Comparison of ENCODE assay signal across 19 cellular contexts in the genomic region with DNA sequence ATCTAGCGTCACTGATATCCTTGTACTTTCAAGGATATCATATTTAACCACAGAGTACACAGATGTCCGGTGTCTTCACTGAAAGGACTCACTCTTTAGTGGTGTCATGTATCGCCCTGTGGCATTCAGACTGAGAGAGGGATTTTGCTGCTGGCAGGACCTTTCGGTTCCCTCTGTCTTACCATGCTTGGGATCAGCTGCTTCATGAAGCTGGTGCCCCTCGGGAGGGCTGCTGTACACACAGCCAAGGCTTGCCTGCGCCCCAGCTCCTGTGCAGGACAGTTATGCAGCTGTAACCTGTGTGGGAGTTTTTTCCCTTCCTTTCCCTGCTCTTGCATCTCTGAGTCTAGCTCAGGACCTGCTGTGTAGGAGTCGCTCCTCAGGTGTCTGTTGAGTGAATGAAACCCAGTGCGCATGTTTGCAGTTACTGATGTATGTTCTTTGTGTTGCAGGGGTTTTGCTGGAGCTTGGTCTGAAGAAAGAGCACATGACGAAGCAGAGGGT.
DNase-seq lines count a peak whose midpoint lies in the region; ATAC-seq, FAIRE-seq and TF ChIP-seq lines count a peak whose summit lies in the region.
"Had no signal": no experiment of that assay in that cellular context is flagged by ENCODE, and none has a peak within 500 bp of the region (broad histone marks: within the 10 kb centered on the region; RNA-seq: fewer than 3 reads in every experiment).

No MANE protein-coding gene starts in this region.

- DNase-seq in COLO668 (lab: John Stamatoyannopoulos, UW; ENCODE audit: unreplicated experiment) (peak; percentile 34), Kasumi-1 (lab: John Stamatoyannopoulos, UW) (peak; percentile 1 to 4), NCI-H69 (lab: John Stamatoyannopoulos, UW) (peak; percentile 4), kidney (peak; percentile 11)
- no peak for DNase-seq in T-helper 2 cell treated with Interferon-gamma antibody and Interleukin-4, amounts not matched to agents 5 μg/mL and 100 μg/mL, for 36 hours (ENCODE audit: low spot score)
- no peak for DNase-seq in stimulated activated CD8-positive, alpha-beta memory T cell treated with anti-CD3 and anti-CD28 coated beads, Interleukin-4, amount 100 ng/mL, for 48 hours
- DNase-seq: activated CD8-positive, alpha-beta T cell treated with anti-CD3 and anti-CD28 coated beads for 36 hours; activated naive CD8-positive, alpha-beta T cell treated with anti-CD3 and anti-CD28 coated beads, Interleukin-2, amount 50 U/mL, for 24 hours; central memory CD4-positive, alpha-beta T cell; effector memory CD8-positive, alpha-beta T cell; left ventricle myocardium superior; MG63; NCI-H226; stimulated activated CD4-positive, alpha-beta T cell treated with anti-CD3 and anti-CD28 coated beads, Interleukin-12 subunit alpha, Interleukin-12 subunit beta, amount 100 ng/mL, for 4 hours; SW 1271; WERI-Rb-1 had no signal

- ATAC-seq in GM21576 (IDR thresholded peaks at IDR 0.05; ENCODE audit: unreplicated experiment) (no peak), HG03159 (IDR thresholded peaks at IDR 0.05; ENCODE audit: unreplicated experiment) (no peak)
- ATAC-seq: activated CD8-positive, alpha-beta T cell treated with anti-CD3 and anti-CD28 coated beads for 36 hours; activated naive CD8-positive, alpha-beta T cell treated with anti-CD3 and anti-CD28 coated beads, Interleukin-2, amount 50 U/mL, for 24 hours; effector memory CD8-positive, alpha-beta T cell; left ventricle myocardium superior had no signal

- intact Hi-C loops in kidney (cut with DNase I): loop anchor here (10.0 kb wide), 1 partner anchor 863 kb away; no protein-coding TSS in a partner anchor

- no peak overlapping the region for H3K27ac Mint-ChIP-seq in T-helper 2 cell treated with Interferon-gamma antibody and Interleukin-4, amounts not matched to agents 5 μg/mL and 100 μg/mL, for 36 hours
- H3K27ac Mint-ChIP-seq: activated CD8-positive, alpha-beta T cell treated with anti-CD3 and anti-CD28 coated beads for 36 hours; activated naive CD8-positive, alpha-beta T cell treated with anti-CD3 and anti-CD28 coated beads, Interleukin-2, amount 50 U/mL, for 24 hours; activated T-helper 1 cell treated with anti-CD3 and anti-CD28 coated beads, Interleukin-12 subunit alpha, Interleukin-12 subunit beta, Interleukin-2, Interleukin-4 antibody, amounts not matched to agents 30 ng/mL and 10 ng/mL and 1 ng/mL, durations not matched to agents 14 hours and 24 hours and 36 hours; effector memory CD8-positive, alpha-beta T cell had no signal

- no peak for FAIRE-seq in kidney (lab: Jason Lieb, UNC)

- H3K9me3 Mint-ChIP-seq in T-helper 2 cell treated with Interferon-gamma antibody and Interleukin-4, amounts not matched to agents 5 μg/mL and 100 μg/mL, for 36 hours: no peaks in the 10 kb centered on the region
- H3K9me3 Mint-ChIP-seq: activated CD8-positive, alpha-beta T cell treated with anti-CD3 and anti-CD28 coated beads for 36 hours; activated naive CD8-positive, alpha-beta T cell treated with anti-CD3 and anti-CD28 coated beads, Interleukin-2, amount 50 U/mL, for 24 hours; activated T-helper 1 cell treated with anti-CD3 and anti-CD28 coated beads, Interleukin-12 subunit alpha, Interleukin-12 subunit beta, Interleukin-2, Interleukin-4 antibody, amounts not matched to agents 30 ng/mL and 10 ng/mL and 1 ng/mL, durations not matched to agents 14 hours and 24 hours and 36 hours; effector memory CD8-positive, alpha-beta T cell had no signal

- H3K4me3 ChIP-seq in kidney (ENCODE audit: low read length in 2 of 2): no peak overlapping the region
- H3K4me3 ChIP-seq: MG63 had no signal

- H3K4me1 ChIP-seq in kidney (ENCODE audit: control insufficient read depth in 1 of 2, insufficient read depth in 1 of 2, low read depth in 1 of 2, low read length in 2 of 2): no peaks in the 10 kb centered on the region

- H3K4me1 Mint-ChIP-seq in T-helper 2 cell treated with Interferon-gamma antibody and Interleukin-4, amounts not matched to agents 5 μg/mL and 100 μg/mL, for 36 hours (ENCODE audit: low read depth): no peaks in the 10 kb centered on the region
- H3K4me1 Mint-ChIP-seq: activated naive CD8-positive, alpha-beta T cell treated with anti-CD3 and anti-CD28 coated beads, Interleukin-2, amount 50 U/mL, for 24 hours had no signal

- no peak overlapping the region for H3K4me3 Mint-ChIP-seq in T-helper 2 cell treated with Interferon-gamma antibody and Interleukin-4, amounts not matched to agents 5 μg/mL and 100 μg/mL, for 36 hours
- H3K4me3 Mint-ChIP-seq: activated CD8-positive, alpha-beta T cell treated with anti-CD3 and anti-CD28 coated beads for 36 hours; activated naive CD8-positive, alpha-beta T cell treated with anti-CD3 and anti-CD28 coated beads, Interleukin-2, amount 50 U/mL, for 24 hours; activated T-helper 1 cell treated with anti-CD3 and anti-CD28 coated beads, Interleukin-12 subunit alpha, Interleukin-12 subunit beta, Interleukin-2, Interleukin-4 antibody, amounts not matched to agents 30 ng/mL and 10 ng/mL and 1 ng/mL, durations not matched to agents 14 hours and 24 hours and 36 hours; effector memory CD8-positive, alpha-beta T cell had no signal

- no peaks in the 10 kb centered on the region for H3K36me3 ChIP-seq in kidney (ENCODE audit: control insufficient read depth in 1 of 2, insufficient read depth in 2 of 2, low read length in 2 of 2)
- H3K36me3 ChIP-seq: MG63, WERI-Rb-1 had no signal

- TF ChIP-seq CTCF in kidney (IDR thresholded peaks at IDR 0.05; ENCODE audit: borderline replicate concordance, extremely low read depth, insufficient read depth): no peak

- no peak overlapping the region for H3K9ac ChIP-seq in kidney (ENCODE audit: low read length in 2 of 2)

- H3K27me3 Mint-ChIP-seq in T-helper 2 cell treated with Interferon-gamma antibody and Interleukin-4, amounts not matched to agents 5 μg/mL and 100 μg/mL, for 36 hours (ENCODE audit: low read depth): no peaks in the 10 kb centered on the region
- H3K27me3 Mint-ChIP-seq: activated CD8-positive, alpha-beta T cell treated with anti-CD3 and anti-CD28 coated beads for 36 hours had no signal

- H3K27ac ChIP-seq in kidney (ENCODE audit: low read depth in 2 of 2, low read length in 2 of 2): no peak overlapping the region
- H3K27ac ChIP-seq: WERI-Rb-1 had no signal

- H3K9me3 ChIP-seq in kidney (ENCODE audit: control insufficient read depth in 1 of 2, low read length in 2 of 2): no peaks in the 10 kb centered on the region
- H3K9me3 ChIP-seq: MG63 had no signal

- no peaks in the 10 kb centered on the region for H3K36me3 Mint-ChIP-seq in T-helper 2 cell treated with Interferon-gamma antibody and Interleukin-4, amounts not matched to agents 5 μg/mL and 100 μg/mL, for 36 hours (ENCODE audit: low read depth)

Comparison
In these comparisons a context has a peak if more than half of its experiments do, and no peak if none do; other contexts are left out.
1. DNase-seq: peak in COLO668 (single experiment), Kasumi-1 (2 of 2), NCI-H69 (single experiment) and kidney (single experiment); none in T-helper 2 cell treated with Interferon-gamma antibody and Interleukin-4, amounts not matched to agents 5 μg/mL and 100 μg/mL, for 36 hours (single experiment) and stimulated activated CD8-positive, alpha-beta memory T cell treated with anti-CD3 and anti-CD28 coated beads, Interleukin-4, amount 100 ng/mL, for 48 hours (single experiment).